ENCODE assay signal across 17 cellular contexts in the genomic region with DNA sequence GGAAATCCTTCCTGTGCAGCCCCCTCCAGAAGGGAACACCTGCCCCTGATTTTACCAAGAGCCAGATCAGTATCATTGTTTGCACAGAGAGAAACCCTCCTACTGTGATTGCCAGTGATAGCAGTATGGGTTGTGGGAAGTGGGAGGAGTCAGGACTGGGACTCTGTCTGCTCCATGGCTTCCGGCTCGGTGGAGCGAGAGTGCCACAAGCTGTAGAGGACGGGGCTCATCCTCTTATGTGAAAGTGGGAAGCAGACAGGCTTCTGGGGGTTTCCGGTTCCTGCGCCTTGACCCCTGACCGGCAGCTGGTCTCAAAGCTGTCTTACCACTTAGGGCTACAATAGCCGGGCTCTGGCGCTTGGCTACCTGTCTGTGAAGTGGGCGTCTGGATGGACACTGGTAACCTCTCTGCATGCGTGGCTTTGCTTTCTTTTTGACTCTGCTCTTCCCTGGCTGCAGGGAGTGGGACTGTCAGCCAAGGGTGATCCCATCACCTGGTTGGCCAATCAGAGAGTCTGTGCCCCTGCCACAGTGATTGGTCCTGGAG.
DNase-seq lines count a peak whose midpoint lies in the region; ATAC-seq, FAIRE-seq and TF ChIP-seq lines count a peak whose summit lies in the region.
"Had no signal": no experiment of that assay in that cellular context is flagged by ENCODE, and none has a peak within 500 bp of the region (broad histone marks: within the 10 kb centered on the region; RNA-seq: fewer than 3 reads in every experiment).

No MANE protein-coding gene starts in this region.

- H4K20me1 ChIP-seq in K562 (replicated peaks; ENCODE audit: control insufficient read depth, insufficient read depth, low read length): no peaks in the 10 kb centered on the region; the same call in 1 of the 2 replicates

- H2AFZ ChIP-seq in K562 (ENCODE audit: low read depth, low read length): no peak overlapping the region

- H3K4me1 ChIP-seq in A673 (ENCODE audit: insufficient read depth, low read length, poor library complexity, severe bottlenecking): peaks cover 6% of the 10 kb centered on the region
- H3K4me1 ChIP-seq in K562 (replicated peaks in 1 of 2; ENCODE audit: control insufficient read depth in 2 of 2, insufficient read depth in 2 of 2, low read length in 2 of 2): no peaks in the 10 kb centered on the region
- H3K4me1 ChIP-seq: lower lobe of right lung, right lobe of liver, uterus had no signal

- H3K36me3 ChIP-seq in A673 (ENCODE audit: insufficient read depth, low read length, poor library complexity, severe bottlenecking): no peaks in the 10 kb centered on the region
- H3K36me3 ChIP-seq in K562 (ENCODE audit: control insufficient read depth, insufficient read depth, low read length): no peaks in the 10 kb centered on the region
- H3K36me3 ChIP-seq: lower lobe of right lung, right lobe of liver, uterus had no signal

- CTCF ChIA-PET in A673 (lab: Charles Lee) (no interaction called here), K562 (lab: Yijun Ruan, JAX; ENCODE audit: low intra/inter-chr PET ratio) (no interaction called here)

- FAIRE-seq in K562 (lab: Jason Lieb, UNC): no peak
- FAIRE-seq: GM12892 had no signal

- DNase-seq in A673 (ENCODE audit: low spot score) (peak; percentile 27), NCI-H1092 (lab: John Stamatoyannopoulos, UW) (peak; percentile 73), NCI-H345 (lab: John Stamatoyannopoulos, UW) (peak; percentile 88), K562 (ENCODE audit: extremely low read depth in 1 of 4, low spot score in 3 of 4) (no peak), GM20000 (ENCODE audit: low spot score) (no peak), GM19240 (ENCODE audit: insufficient read length, low spot score) (no peak), HuH-7.5 (ENCODE audit: low spot score) (no peak)
- DNase-seq: activated T-cell treated with anti-CD3 and anti-CD28 coated beads, Interleukin-2, amount 50 U/mL, for 1 hour; cortex of kidney; H7; lower lobe of right lung; right lobe of liver; stimulated activated CD4-positive, alpha-beta T cell treated with anti-CD3 and anti-CD28 coated beads, Interleukin-4, amount 100 ng/mL, for 1 hour; uterus had no signal

- no peak for TF ChIP-seq CTCF in A673 (conservative IDR thresholded peaks at IDR 0.05; ENCODE audit: low read depth, low read length)
- no peak for TF ChIP-seq CTCF in K562 (IDR thresholded peaks at IDR 0.05 in 2 of 3, conservative IDR thresholded peaks at IDR 0.05 in 1 of 3; ENCODE audit: insufficient read depth in 2 of 3, low read depth in 1 of 3, low read length in 3 of 3)
- no peak for TF ChIP-seq CTCF in GM20000 (IDR thresholded peaks at IDR 0.05; ENCODE audit: extremely low read depth, missing control alignments)

- H3K27ac ChIP-seq in A673 (ENCODE audit: low read depth, low read length, poor library complexity, severe bottlenecking) (no peak overlapping the region), K562 (ENCODE audit: extremely low read depth, low read depth, low read length) (no peak overlapping the region)
- H3K27ac ChIP-seq: HL-60, lower lobe of right lung, right lobe of liver, uterus had no signal

- H3K9ac ChIP-seq in K562 (ENCODE audit: insufficient read depth in 1 of 2, low read depth in 2 of 2, low read length in 2 of 2): no peak overlapping the region

- no peaks in the 10 kb centered on the region for H3K9me1 ChIP-seq in K562 (ENCODE audit: control insufficient read depth, insufficient read depth, low read length)

- no peak for TF ChIP-seq RAD21 in K562 (CRISPR knock-in tag; conservative IDR thresholded peaks at IDR 0.05 in 1 of 2, IDR thresholded peaks at IDR 0.05 in 1 of 2)

- H3K4me2 ChIP-seq in K562 (ENCODE audit: insufficient read depth, low read length): no peak overlapping the region

- H3K27me3 ChIP-seq in A673 (replicated peaks; ENCODE audit: insufficient read depth, low read depth, low read length, poor library complexity) (no peaks in the 10 kb centered on the region), K562 (ENCODE audit: control insufficient read depth in 2 of 2, insufficient read depth in 2 of 2, low read length in 2 of 2) (no peaks in the 10 kb centered on the region)
- H3K27me3 ChIP-seq: right lobe of liver, uterus had no signal

- H3K9me3 ChIP-seq in A673 (ENCODE audit: low read depth, low read length, poor library complexity, severe bottlenecking) (no peaks in the 10 kb centered on the region), K562 (replicated peaks; ENCODE audit: control insufficient read depth, insufficient read depth, low read depth, low read length) (no peaks in the 10 kb centered on the region)
- H3K9me3 ChIP-seq: lower lobe of right lung, right lobe of liver, uterus had no signal

- H3K4me3 ChIP-seq in A673 (ENCODE audit: low read depth, low read length, poor library complexity, severe bottlenecking) (no peak overlapping the region), K562 (no peak overlapping the region)
- H3K4me3 ChIP-seq: lower lobe of right lung, right lobe of liver, uterus had no signal

- 81% methylated on average over 9 of the region's 11 CpGs for WGBS in K562 (ENCODE audit: insufficient coverage, low coverage, missing lambda C conversion rate)

- TF ChIP-seq POLR2A in K562 (conservative IDR thresholded peaks at IDR 0.05): no peak

- BruUV-seq in A673 (replicated peaks; lab: Mats Ljungman, UMichigan): no TSS peak
- BruUV-seq in K562 (replicated peaks; lab: Mats Ljungman, UMichigan): no TSS peak

- POLR2A ChIA-PET in A673 (lab: Charles Lee; ENCODE audit: low non-redundant PET) (no interaction called here), K562 (lab: Yijun Ruan, JAX) (no interaction called here)

- in situ Hi-C loops in K562 (cut with MboI): no loop called here

- no peak for TF ChIP-seq EP300 in K562 (IDR thresholded peaks at IDR 0.05; ENCODE audit: low read length)

- intact Hi-C loops in A673 (cut with micrococcal nuclease; ENCODE audit: unreplicated experiment): no loop called here
- intact Hi-C loops in K562 (cut with micrococcal nuclease): no loop called here

- peak; percentile 43; the same call in 2 of the 3 replicates for ATAC-seq in K562
- no peak for ATAC-seq in GM18511 (IDR thresholded peaks at IDR 0.05; ENCODE audit: unreplicated experiment)
- ATAC-seq: lower lobe of right lung had no signal

- no peaks in the 10 kb centered on the region for H3K79me2 ChIP-seq in K562 (ENCODE audit: control insufficient read depth, insufficient read depth, low read length)

TF ChIP-seq in K562, 482 proteins besides CTCF, POLR2A, EP300 and RAD21 (continues in another document):
- TF ChIP-seq, protein P1, sequence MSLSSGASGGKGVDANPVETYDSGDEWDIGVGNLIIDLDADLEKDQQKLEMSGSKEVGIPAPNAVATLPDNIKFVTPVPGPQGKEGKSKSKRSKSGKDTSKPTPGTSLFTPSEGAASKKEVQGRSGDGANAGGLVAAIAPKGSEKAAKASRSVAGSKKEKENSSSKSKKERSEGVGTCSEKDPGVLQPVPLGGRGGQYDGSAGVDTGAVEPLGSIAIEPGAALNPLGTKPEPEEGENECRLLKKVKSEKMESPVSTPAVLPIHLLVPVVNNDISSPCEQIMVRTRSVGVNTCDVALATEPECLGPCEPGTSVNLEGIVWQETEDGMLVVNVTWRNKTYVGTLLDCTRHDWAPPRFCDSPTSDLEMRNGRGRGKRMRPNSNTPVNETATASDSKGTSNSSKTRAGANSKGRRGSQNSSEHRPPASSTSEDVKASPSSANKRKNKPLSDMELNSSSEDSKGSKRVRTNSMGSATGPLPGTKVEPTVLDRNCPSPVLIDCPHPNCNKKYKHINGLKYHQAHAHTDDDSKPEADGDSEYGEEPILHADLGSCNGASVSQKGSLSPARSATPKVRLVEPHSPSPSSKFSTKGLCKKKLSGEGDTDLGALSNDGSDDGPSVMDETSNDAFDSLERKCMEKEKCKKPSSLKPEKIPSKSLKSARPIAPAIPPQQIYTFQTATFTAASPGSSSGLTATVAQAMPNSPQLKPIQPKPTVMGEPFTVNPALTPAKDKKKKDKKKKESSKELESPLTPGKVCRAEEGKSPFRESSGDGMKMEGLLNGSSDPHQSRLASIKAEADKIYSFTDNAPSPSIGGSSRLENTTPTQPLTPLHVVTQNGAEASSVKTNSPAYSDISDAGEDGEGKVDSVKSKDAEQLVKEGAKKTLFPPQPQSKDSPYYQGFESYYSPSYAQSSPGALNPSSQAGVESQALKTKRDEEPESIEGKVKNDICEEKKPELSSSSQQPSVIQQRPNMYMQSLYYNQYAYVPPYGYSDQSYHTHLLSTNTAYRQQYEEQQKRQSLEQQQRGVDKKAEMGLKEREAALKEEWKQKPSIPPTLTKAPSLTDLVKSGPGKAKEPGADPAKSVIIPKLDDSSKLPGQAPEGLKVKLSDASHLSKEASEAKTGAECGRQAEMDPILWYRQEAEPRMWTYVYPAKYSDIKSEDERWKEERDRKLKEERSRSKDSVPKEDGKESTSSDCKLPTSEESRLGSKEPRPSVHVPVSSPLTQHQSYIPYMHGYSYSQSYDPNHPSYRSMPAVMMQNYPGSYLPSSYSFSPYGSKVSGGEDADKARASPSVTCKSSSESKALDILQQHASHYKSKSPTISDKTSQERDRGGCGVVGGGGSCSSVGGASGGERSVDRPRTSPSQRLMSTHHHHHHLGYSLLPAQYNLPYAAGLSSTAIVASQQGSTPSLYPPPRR (CRISPR knock-in tag; IDR thresholded peaks at IDR 0.05; ENCODE audit: borderline replicate concordance): no peak
- no peak for TF ChIP-seq SPI1 (IDR thresholded peaks at IDR 0.05; ENCODE audit: borderline replicate concordance, low read depth, low read length)
- no peak for TF ChIP-seq KDM4B (IDR thresholded peaks at IDR 0.05; ENCODE audit: borderline replicate concordance in 2 of 2, low read depth in 1 of 2)
- no peak for TF ChIP-seq WHSC1 (IDR thresholded peaks at IDR 0.05; ENCODE audit: low read length)
- TF ChIP-seq LEF1 (IDR thresholded peaks at IDR 0.05): no peak
- TF ChIP-seq, protein P2, sequence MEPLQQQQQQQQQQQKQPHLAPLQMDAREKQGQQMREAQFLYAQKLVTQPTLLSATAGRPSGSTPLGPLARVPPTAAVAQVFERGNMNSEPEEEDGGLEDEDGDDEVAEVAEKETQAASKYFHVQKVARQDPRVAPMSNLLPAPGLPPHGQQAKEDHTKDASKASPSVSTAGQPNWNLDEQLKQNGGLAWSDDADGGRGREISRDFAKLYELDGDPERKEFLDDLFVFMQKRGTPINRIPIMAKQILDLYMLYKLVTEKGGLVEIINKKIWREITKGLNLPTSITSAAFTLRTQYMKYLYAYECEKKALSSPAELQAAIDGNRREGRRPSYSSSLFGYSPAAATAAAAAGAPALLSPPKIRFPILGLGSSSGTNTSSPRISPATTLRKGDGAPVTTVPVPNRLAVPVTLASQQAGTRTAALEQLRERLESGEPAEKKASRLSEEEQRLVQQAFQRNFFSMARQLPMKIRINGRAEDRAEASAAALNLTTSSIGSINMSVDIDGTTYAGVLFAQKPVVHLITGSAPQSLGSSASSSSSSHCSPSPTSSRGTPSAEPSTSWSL (CRISPR knock-in tag; IDR thresholded peaks at IDR 0.05; ENCODE audit: borderline replicate concordance): no peak
- no peak for TF ChIP-seq POLR3A (IDR thresholded peaks at IDR 0.05; ENCODE audit: borderline replicate concordance, extremely low read depth, insufficient read depth, insufficient read length)
- no peak for TF ChIP-seq ZNF79 (CRISPR knock-in tag; IDR thresholded peaks at IDR 0.05; ENCODE audit: low read depth)

Comparison
In these comparisons a context has a peak if more than half of its experiments do, and no peak if none do; other contexts are left out.
1. DNase-seq: peak in A673 (single experiment), NCI-H1092 (single experiment) and NCI-H345 (single experiment); none in K562 (0 of 4), GM20000 (single experiment), GM19240 (single experiment) and HuH-7.5 (single experiment).